1 cellular context compared by ENCODE assay signal in the genomic region with DNA sequence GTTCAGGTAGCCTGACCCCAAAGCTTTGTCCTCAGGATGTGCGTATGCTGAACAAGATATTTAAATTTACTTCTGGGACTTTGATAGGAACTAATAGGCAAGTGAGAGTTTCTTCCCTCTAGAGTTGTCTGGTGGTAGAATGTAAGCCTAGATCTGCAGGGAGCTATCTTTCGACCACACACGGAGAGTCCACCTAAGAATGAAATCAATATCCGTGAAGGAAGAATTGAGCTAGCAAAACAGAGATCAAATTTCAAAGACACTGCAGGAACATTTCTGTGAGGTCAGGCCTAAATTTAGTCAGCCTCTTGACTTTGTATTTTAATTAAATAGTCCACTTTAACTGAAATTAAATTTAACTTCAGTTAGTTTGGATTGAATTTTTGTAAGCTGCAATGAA.
A peak's percentile ranks its signal among the peaks of the same experiment; 100 is the strongest.
TF ChIP-seq lines count a peak whose summit lies in the region.

No MANE protein-coding gene starts in this region.

TF ChIP-seq in HCT116, 20 proteins besides CTCF, POLR2A, EP300 and RAD21 (continued from another document):
- no peak for TF ChIP-seq ZNF274 (IDR thresholded peaks at IDR 0.05; ENCODE audit: low read depth, low read length)
- TF ChIP-seq, protein P1, sequence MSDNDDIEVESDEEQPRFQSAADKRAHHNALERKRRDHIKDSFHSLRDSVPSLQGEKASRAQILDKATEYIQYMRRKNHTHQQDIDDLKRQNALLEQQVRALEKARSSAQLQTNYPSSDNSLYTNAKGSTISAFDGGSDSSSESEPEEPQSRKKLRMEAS (IDR thresholded peaks at IDR 0.05): no peak
- TF ChIP-seq YY1 (IDR thresholded peaks at IDR 0.05; ENCODE audit: extremely low read depth, insufficient replicate concordance, low read depth, low read length): no peak
- no peak for TF ChIP-seq EGR1 (IDR thresholded peaks at IDR 0.05; ENCODE audit: low read depth)
- TF ChIP-seq SP1 (IDR thresholded peaks at IDR 0.05; ENCODE audit: low read depth): 0 out of 2 replicates have a peak, but pooled peaks have one; percentile 24
